Comparison of ENCODE assay signal across 20 cellular contexts in genomic region chr1:231665046-231665445, GRCh38.
"Had no signal": no experiment of that assay in that cellular context is flagged by ENCODE, and none has a peak within 500 bp of the region (broad histone marks: within the 10 kb centered on the region; RNA-seq: fewer than 3 reads in every experiment).

No MANE protein-coding gene starts in this region.

- H3K27me3 ChIP-seq: ascending aorta, colonic mucosa, spleen had no signal

- H3K36me3 ChIP-seq: ascending aorta, colonic mucosa had no signal

- H3K9me3 ChIP-seq: colonic mucosa had no signal

- H3K4me3 ChIP-seq: ascending aorta, colonic mucosa, lung, spleen had no signal

- ATAC-seq: activated CD4-positive, CD25-positive, alpha-beta regulatory T cell treated with anti-CD3 and anti-CD28 coated beads, Interleukin-2, amount 50 U/mL, for 24 hours; activated naive CD8-positive, alpha-beta T cell treated with anti-CD3 and anti-CD28 coated beads, Interleukin-2, amount 50 U/mL, for 24 hours; activated T-cell treated with anti-CD3 and anti-CD28 coated beads, Interleukin-2, amount 50 U/mL, for 4 hours had no signal

- H3K27ac ChIP-seq: ascending aorta, colonic mucosa, spleen had no signal

- H3K4me1 ChIP-seq: ascending aorta, colonic mucosa had no signal

- DNase-seq: activated CD4-positive, alpha-beta T cell treated with anti-CD3 and anti-CD28 coated beads, Interleukin-2, amount 10 ng/mL, durations not matched to agents 7 days and 5 days; activated CD8-positive, alpha-beta memory T cell treated with anti-CD3 and anti-CD28 coated beads, Interleukin-2, amount 50 U/mL, for 4 hours; activated naive CD4-positive, alpha-beta T cell treated with anti-CD3 and anti-CD28 coated beads, Interleukin-2, amount 10 ng/mL, durations not matched to agents 7 days and 5 days; activated naive CD8-positive, alpha-beta T cell treated with anti-CD3 and anti-CD28 coated beads, Interleukin-2, amount 50 U/mL, for 24 hours; activated T-cell treated with anti-CD3 and anti-CD28 coated beads, Interleukin-2, amount 50 U/mL, for 4 hours; colonic mucosa; endodermal cell; foreskin melanocyte; glutamatergic neuron; hippocampal formation; islet precursor cell; occipital lobe; retina; spleen; stimulated activated CD8-positive, alpha-beta memory T cell treated with anti-CD3 and anti-CD28 coated beads, Interleukin-4, amount 100 ng/mL, for 48 hours; stimulated activated naive CD4-positive, alpha-beta T cell; T-helper 9 cell had no signal
